32 cellular contexts compared by ENCODE assay signal in genomic region chr14:45949479-45949878, GRCh38.
DNase-seq lines count a peak whose midpoint lies in the region; ATAC-seq, FAIRE-seq and TF ChIP-seq lines count a peak whose summit lies in the region.
"Had no signal": no experiment of that assay in that cellular context is flagged by ENCODE, and none has a peak within 500 bp of the region (broad histone marks: within the 10 kb centered on the region; RNA-seq: fewer than 3 reads in every experiment).

No MANE protein-coding gene starts in this region.

- WGBS in GM12878 (ENCODE audit: insufficient coverage, insufficient replicate concordance, low lambda C conversion rate, missing lambda C conversion rate), result 0% methylated on average over 2 of the region's 2 CpGs

- POLR2A ChIA-PET in GM12878 (lab: Charles Lee), result no interaction called here

- H3K9me3 ChIP-seq in OCI-LY3 (ENCODE audit: insufficient read depth, low read length) (no peaks in the 10 kb centered on the region), GM12878 (replicated peaks; ENCODE audit: control insufficient read depth, insufficient read depth, low read length) (no peaks in the 10 kb centered on the region)
- H3K9me3 ChIP-seq: A549; BE2C; BLaER1; BLaER1 treated with 17β-estradiol and CSF1 and Interleukin-3, amounts not matched to agents 10 nM and 100 nM; Caco-2 had no signal

- TF ChIP-seq EP300 in GM12878 (IDR thresholded peaks at IDR 0.05; ENCODE audit: borderline replicate concordance in 1 of 2, control insufficient read depth in 1 of 2, low read depth in 2 of 2, low read length in 2 of 2), result no peak

- TF ChIP-seq CTCF in OCI-LY3 (IDR thresholded peaks at IDR 0.05; ENCODE audit: low read depth, low read length), result no peak
- no peak for TF ChIP-seq CTCF in GM12878 (IDR thresholded peaks at IDR 0.05 in 2 of 3, conservative IDR thresholded peaks at IDR 0.05 in 1 of 3; ENCODE audit: control insufficient read depth in 2 of 3, extremely low read depth in 1 of 3, insufficient read depth in 1 of 3, low read depth in 3 of 3, low read length in 3 of 3)

- CTCF ChIA-PET in GM12878 (lab: Yijun Ruan, JAX), result interaction anchor here (0.6 kb wide), 1 partner anchor 301 kb away, joined by 3 read pairs; no protein-coding TSS in a partner anchor

- SMC1A ChIA-PET in GM12878 (lab: Charles Lee; ENCODE audit: uncharacterized antibody, unreplicated experiment), result interaction anchor here (0.7 to 1.3 kb wide), 3 partner anchors 9 to 112 kb away, joined by 3 read pairs; no protein-coding TSS in a partner anchor

- H3K9ac ChIP-seq in OCI-LY3 (ENCODE audit: low read length) (no peak overlapping the region), GM12878 (ENCODE audit: control insufficient read depth, insufficient read depth, low read length) (no peak overlapping the region)
- H3K9ac ChIP-seq: BLaER1; BLaER1 treated with 17β-estradiol and CSF1 and Interleukin-3, amounts not matched to agents 10 nM and 100 nM had no signal

- peak; percentile 71 for ATAC-seq in HG03066 (IDR thresholded peaks at IDR 0.05; ENCODE audit: low read depth, unreplicated experiment)
- peak; percentile 39 for ATAC-seq in GM12878
- ATAC-seq in GM18858 (IDR thresholded peaks at IDR 0.05; ENCODE audit: unreplicated experiment), result no peak
- ATAC-seq in HG02884 (IDR thresholded peaks at IDR 0.05; ENCODE audit: unreplicated experiment), result no peak
- ATAC-seq: A549; CD8-positive, alpha-beta T cell had no signal

- no TSS peak for BruUV-seq in GM12878 (replicated peaks; lab: Mats Ljungman, UMichigan)

- no peak for DNase-seq in GM12878 (ENCODE audit: low read depth, low spot score)
- DNase-seq in globus pallidus (ENCODE audit: low spot score), result no peak
- DNase-seq: 8988T; ACHN; AML-193; BE2C; C1 segment of cervical spinal cord; Caco-2; Calu3; CD4-positive, alpha-beta memory T cell; CD4-positive, alpha-beta T cell; CD4-positive, CD25-positive, alpha-beta regulatory T cell; CD8-positive, alpha-beta memory T cell; CD8-positive, alpha-beta T cell; COR-L47; DMS 273 treated with DMSO at 0.1 percent for 48 hours; DMS153; DMS53; DMS79; DMS79 treated with DMSO at 0.1 percent for 48 hours; DND-41; EL had no signal

- H3K79me2 ChIP-seq in OCI-LY3 (ENCODE audit: low read length) (no peaks in the 10 kb centered on the region), GM12878 (ENCODE audit: control insufficient read depth, insufficient read depth, low read length) (no peaks in the 10 kb centered on the region)

- no peak for FAIRE-seq in GM12878 (lab: Jason Lieb, UNC)
- FAIRE-seq: A549, D721Med had no signal

- H4K20me1 ChIP-seq in OCI-LY3 (ENCODE audit: insufficient read depth, low read length), result no peaks in the 10 kb centered on the region
- no peaks in the 10 kb centered on the region for H4K20me1 ChIP-seq in GM12878 (ENCODE audit: control insufficient read depth, insufficient read depth)
- H4K20me1 ChIP-seq: BLaER1; BLaER1 treated with 17β-estradiol and CSF1 and Interleukin-3, amounts not matched to agents 10 nM and 100 nM had no signal

- H3K27ac ChIP-seq in OCI-LY3 (ENCODE audit: low read length) (no peak overlapping the region), GM12878 (ENCODE audit: control insufficient read depth, insufficient read depth) (no peak overlapping the region)
- H3K27ac ChIP-seq: 22Rv1; A549; BLaER1; BLaER1 treated with 17β-estradiol and CSF1 and Interleukin-3, amounts not matched to agents 10 nM and 100 nM; C4-2B had no signal

- H3K27me3 ChIP-seq in OCI-LY3 (ENCODE audit: low read depth, low read length), result no peaks in the 10 kb centered on the region
- H3K27me3 ChIP-seq in GM12878 (replicated peaks in 1 of 2; ENCODE audit: control insufficient read depth in 2 of 2, insufficient read depth in 2 of 2, low read length in 1 of 2), result no peaks in the 10 kb centered on the region
- H3K27me3 ChIP-seq: BE2C; BLaER1; BLaER1 treated with 17β-estradiol and CSF1 and Interleukin-3, amounts not matched to agents 10 nM and 100 nM had no signal

- H3K4me2 ChIP-seq in OCI-LY3 (ENCODE audit: low read length), result peak overlapping the region; percentile 16
- no peak overlapping the region for H3K4me2 ChIP-seq in GM12878 (ENCODE audit: control insufficient read depth, insufficient read depth)
- H3K4me2 ChIP-seq: A549; BLaER1; BLaER1 treated with 17β-estradiol and CSF1 and Interleukin-3, amounts not matched to agents 10 nM and 100 nM had no signal

- in situ Hi-C loops in GM12878 (cut with MboI), result no loop called here

- H3K36me3 ChIP-seq in OCI-LY3 (replicated peaks; ENCODE audit: low read depth, low read length), result no peaks in the 10 kb centered on the region
- no peaks in the 10 kb centered on the region for H3K36me3 ChIP-seq in GM12878 (ENCODE audit: control insufficient read depth in 2 of 2, insufficient read depth in 2 of 2, low read length in 1 of 2)
- H3K36me3 ChIP-seq: BE2C; BLaER1; BLaER1 treated with 17β-estradiol and CSF1 and Interleukin-3, amounts not matched to agents 10 nM and 100 nM had no signal

- no peak for TF ChIP-seq POLR2A in GM12878 (IDR thresholded peaks at IDR 0.05; ENCODE audit: low read depth, low read length)

- H2AFZ ChIP-seq in OCI-LY3 (ENCODE audit: low read depth, low read length) (no peak overlapping the region), GM12878 (ENCODE audit: control insufficient read depth, low read depth, low read length) (no peak overlapping the region)

- TF ChIP-seq RAD21 in GM12878 (IDR thresholded peaks at IDR 0.05; ENCODE audit: insufficient read depth, low read depth, low read length), result no peak

- RAD21 ChIA-PET in GM12878 (lab: Charles Lee; ENCODE audit: unreplicated experiment), result no interaction called here

- H3K4me3 ChIP-seq in OCI-LY3 (ENCODE audit: low read length) (peak overlapping the region; percentile 7; the same call in 1 of the 2 replicates), GM12878 (no peak overlapping the region)
- H3K4me3 ChIP-seq: A549; BLaER1; BLaER1 treated with 17β-estradiol and CSF1 and Interleukin-3, amounts not matched to agents 10 nM and 100 nM had no signal

- H3K4me1 ChIP-seq in OCI-LY3 (ENCODE audit: low read length), result peaks cover 6% of the 10 kb centered on the region
- H3K4me1 ChIP-seq in GM12878 (ENCODE audit: control insufficient read depth, insufficient read depth, low read length), result no peaks in the 10 kb centered on the region
- H3K4me1 ChIP-seq: A549; BE2C; BLaER1; BLaER1 treated with 17β-estradiol and CSF1 and Interleukin-3, amounts not matched to agents 10 nM and 100 nM; Caco-2 had no signal

- intact Hi-C loops in GM12878 (cut with micrococcal nuclease; ENCODE audit: unreplicated experiment), result loop anchor here (10.0 kb wide), 1 partner anchor 525 kb away; no protein-coding TSS in a partner anchor

TF ChIP-seq in GM12878, 131 proteins besides CTCF, POLR2A, EP300 and RAD21:
- no peak for TF ChIP-seq ZNF592 (IDR thresholded peaks at IDR 0.05)
- no peak for TF ChIP-seq TCF12 (IDR thresholded peaks at IDR 0.05; ENCODE audit: low read depth, low read length)
- TF ChIP-seq CBX5 (IDR thresholded peaks at IDR 0.05; ENCODE audit: low read depth), result no peak
- TF ChIP-seq MTA2 (IDR thresholded peaks at IDR 0.05; ENCODE audit: low read depth), result peak; percentile 58; the same call in 1 of the 2 replicates
- no peak for TF ChIP-seq SREBF1 (IDR thresholded peaks at IDR 0.05; ENCODE audit: low read length)

Comparison
In these comparisons a context has a peak if more than half of its experiments do, and no peak if none do; other contexts are left out.
1. ATAC-seq: peak in HG03066 (single experiment) and GM12878 (single experiment); none in GM18858 (single experiment) and HG02884 (single experiment).